ENCODE assay signal across 1 cellular context in the genomic region with DNA sequence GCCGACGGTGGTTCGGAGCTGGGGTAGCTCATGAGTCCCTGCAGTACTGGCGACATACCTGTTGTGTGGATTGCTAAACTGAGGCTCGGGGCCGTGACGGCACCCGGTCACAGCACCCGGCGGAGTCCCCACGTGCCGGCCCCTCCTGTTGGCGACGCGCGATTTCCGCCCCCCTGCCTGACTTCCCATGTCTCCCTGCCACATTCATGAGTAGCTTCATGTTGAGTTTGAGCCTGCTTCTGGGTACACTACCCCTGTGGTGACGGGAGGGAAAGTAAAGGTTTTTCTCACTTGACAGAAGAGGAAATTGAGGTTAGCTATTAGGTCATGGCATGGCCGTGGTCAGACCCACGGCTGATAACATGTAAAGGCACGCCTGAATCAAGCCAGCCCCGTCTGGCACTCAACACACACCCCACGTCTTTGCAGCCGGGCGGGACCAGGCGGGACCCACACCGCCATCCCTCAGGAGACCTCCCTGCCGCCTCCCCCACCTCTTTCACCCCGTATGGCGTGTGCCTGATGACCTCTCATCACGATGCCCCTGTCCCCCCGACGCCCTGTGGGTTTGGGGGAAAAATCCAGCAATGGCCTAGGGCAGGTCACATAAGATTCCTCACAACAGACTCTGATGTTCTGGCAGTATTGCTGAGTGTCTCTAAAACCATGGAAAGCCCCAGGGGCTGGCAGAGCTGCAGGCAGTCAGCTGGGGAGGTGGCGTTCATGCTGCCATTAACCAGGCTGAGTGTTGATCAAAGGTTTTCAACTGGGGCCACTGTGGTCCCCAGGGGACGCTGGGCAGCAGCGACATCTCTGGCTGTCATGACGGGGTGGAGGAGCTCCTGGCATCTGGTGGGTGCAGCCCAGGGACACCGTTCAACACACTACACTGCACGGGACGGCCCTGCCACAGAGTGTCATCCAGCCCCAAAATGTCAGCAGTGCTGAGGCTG.
TF ChIP-seq lines count a peak whose summit lies in the region.

No MANE protein-coding gene starts in this region.

TF ChIP-seq in GM12878, 131 proteins besides CTCF, POLR2A, EP300 and RAD21 (continued from another document and continues in another):
- peak; percentile 73; the same call in 1 of the 2 replicates for TF ChIP-seq ZBED1 (IDR thresholded peaks at IDR 0.05; ENCODE audit: borderline replicate concordance)
- peak; percentile 37; the same call in 1 of the 2 replicates for TF ChIP-seq JUND (IDR thresholded peaks at IDR 0.05; ENCODE audit: low read depth, low read length)
- no peak for TF ChIP-seq MYC (IDR thresholded peaks at IDR 0.05; ENCODE audit: insufficient read depth, insufficient read length, insufficient replicate concordance, low read length, severe bottlenecking)
- peak; percentile 96 for TF ChIP-seq ATF7 (IDR thresholded peaks at IDR 0.05; ENCODE audit: low read depth)
- TF ChIP-seq SMARCA5 (IDR thresholded peaks at IDR 0.05): peak; percentile 87
- peak; percentile 96 for TF ChIP-seq CBFB (IDR thresholded peaks at IDR 0.05; ENCODE audit: low read depth)
- peak; percentile 28; the same call in 1 of the 2 replicates for TF ChIP-seq IRF4 (IDR thresholded peaks at IDR 0.05; ENCODE audit: low read depth, low read length)
- no peak for TF ChIP-seq HSF1 (IDR thresholded peaks at IDR 0.05; ENCODE audit: low read depth, low read length)
- TF ChIP-seq CREB1 (IDR thresholded peaks at IDR 0.05; ENCODE audit: low read depth): peak; percentile 84
- TF ChIP-seq MEF2B (IDR thresholded peaks at IDR 0.05; ENCODE audit: partially characterized antibody, poor library complexity, severe bottlenecking): peak; percentile 93
- peak; percentile 71 for TF ChIP-seq TCF3 (IDR thresholded peaks at IDR 0.05; ENCODE audit: borderline replicate concordance, insufficient read depth, low read depth, low read length)
- peak; percentile 42; the same call in 1 of the 2 replicates for TF ChIP-seq ZBTB40 (IDR thresholded peaks at IDR 0.05; ENCODE audit: borderline replicate concordance)
- TF ChIP-seq, protein P1, sequence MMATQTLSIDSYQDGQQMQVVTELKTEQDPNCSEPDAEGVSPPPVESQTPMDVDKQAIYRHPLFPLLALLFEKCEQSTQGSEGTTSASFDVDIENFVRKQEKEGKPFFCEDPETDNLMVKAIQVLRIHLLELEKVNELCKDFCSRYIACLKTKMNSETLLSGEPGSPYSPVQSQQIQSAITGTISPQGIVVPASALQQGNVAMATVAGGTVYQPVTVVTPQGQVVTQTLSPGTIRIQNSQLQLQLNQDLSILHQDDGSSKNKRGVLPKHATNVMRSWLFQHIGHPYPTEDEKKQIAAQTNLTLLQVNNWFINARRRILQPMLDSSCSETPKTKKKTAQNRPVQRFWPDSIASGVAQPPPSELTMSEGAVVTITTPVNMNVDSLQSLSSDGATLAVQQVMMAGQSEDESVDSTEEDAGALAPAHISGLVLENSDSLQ (IDR thresholded peaks at IDR 0.05): peak; percentile 30
- TF ChIP-seq SMAD1 (IDR thresholded peaks at IDR 0.05; ENCODE audit: low read depth, partially characterized antibody): peak; percentile 72
- no peak for TF ChIP-seq SREBF2 (IDR thresholded peaks at IDR 0.05; ENCODE audit: low read length)
- TF ChIP-seq SMC3 (IDR thresholded peaks at IDR 0.05; ENCODE audit: borderline replicate concordance, low read length): no peak; the same call in 1 of the 2 replicates
- peak; percentile 77 for TF ChIP-seq KLF5 (IDR thresholded peaks at IDR 0.05; ENCODE audit: partially characterized antibody)
- TF ChIP-seq ETV6 (conservative IDR thresholded peaks at IDR 0.05 in 1 of 2, IDR thresholded peaks at IDR 0.05 in 1 of 2; ENCODE audit: borderline replicate concordance in 1 of 2, low read depth in 1 of 2): peak in 1 of 2 experiments; percentile 87; a peak in 2 of 4 replicates
- peak; percentile 97 for TF ChIP-seq IKZF1 (conservative IDR thresholded peaks at IDR 0.05)
- peak; percentile 42 for TF ChIP-seq JUNB (IDR thresholded peaks at IDR 0.05)
- 0 out of 2 replicates have a peak, but pooled peaks have one; percentile 63 for TF ChIP-seq CBX5 (IDR thresholded peaks at IDR 0.05; ENCODE audit: low read depth)
- TF ChIP-seq POLR2AphosphoS2 (IDR thresholded peaks at IDR 0.05; ENCODE audit: low read depth, low read length): no peak
- TF ChIP-seq NFIC (IDR thresholded peaks at IDR 0.05; ENCODE audit: low read depth, low read length): peak; percentile 88
- peak; percentile 89 for TF ChIP-seq CREM (IDR thresholded peaks at IDR 0.05; ENCODE audit: low read depth)
- TF ChIP-seq TAF1 (IDR thresholded peaks at IDR 0.05; ENCODE audit: borderline replicate concordance, low read depth, low read length): 0 out of 2 replicates have a peak, but pooled peaks have one; percentile 2
- TF ChIP-seq TARDBP (IDR thresholded peaks at IDR 0.05; ENCODE audit: borderline replicate concordance): peak; percentile 19; the same call in 1 of the 2 replicates
- peak; percentile 80 for TF ChIP-seq GATAD2B (conservative IDR thresholded peaks at IDR 0.05; ENCODE audit: low read depth)
- peak; percentile 95 to 97 for TF ChIP-seq IKZF2 (IDR thresholded peaks at IDR 0.05)
- TF ChIP-seq IRF5 (IDR thresholded peaks at IDR 0.05; ENCODE audit: borderline replicate concordance): peak; percentile 37; the same call in 1 of the 2 replicates
- TF ChIP-seq ZSCAN29 (IDR thresholded peaks at IDR 0.05): peak; percentile 41
- peak; percentile 21 for TF ChIP-seq PBX3 (IDR thresholded peaks at IDR 0.05; ENCODE audit: insufficient replicate concordance, low read depth, low read length)
- TF ChIP-seq, protein P2, sequence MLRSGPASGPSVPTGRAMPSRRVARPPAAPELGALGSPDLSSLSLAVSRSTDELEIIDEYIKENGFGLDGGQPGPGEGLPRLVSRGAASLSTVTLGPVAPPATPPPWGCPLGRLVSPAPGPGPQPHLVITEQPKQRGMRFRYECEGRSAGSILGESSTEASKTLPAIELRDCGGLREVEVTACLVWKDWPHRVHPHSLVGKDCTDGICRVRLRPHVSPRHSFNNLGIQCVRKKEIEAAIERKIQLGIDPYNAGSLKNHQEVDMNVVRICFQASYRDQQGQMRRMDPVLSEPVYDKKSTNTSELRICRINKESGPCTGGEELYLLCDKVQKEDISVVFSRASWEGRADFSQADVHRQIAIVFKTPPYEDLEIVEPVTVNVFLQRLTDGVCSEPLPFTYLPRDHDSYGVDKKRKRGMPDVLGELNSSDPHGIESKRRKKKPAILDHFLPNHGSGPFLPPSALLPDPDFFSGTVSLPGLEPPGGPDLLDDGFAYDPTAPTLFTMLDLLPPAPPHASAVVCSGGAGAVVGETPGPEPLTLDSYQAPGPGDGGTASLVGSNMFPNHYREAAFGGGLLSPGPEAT (IDR thresholded peaks at IDR 0.05; ENCODE audit: low read depth): peak; percentile 87
- peak; percentile 95 for TF ChIP-seq FOXM1 (IDR thresholded peaks at IDR 0.05; ENCODE audit: low read depth, low read length)
- TF ChIP-seq ZNF24 (IDR thresholded peaks at IDR 0.05): peak; percentile 46; the same call in 1 of the 2 replicates
- TF ChIP-seq BCL3 (IDR thresholded peaks at IDR 0.05; ENCODE audit: borderline replicate concordance, insufficient read depth, low read depth, low read length, poor library complexity, severe bottlenecking): peak; percentile 37
- 0 out of 4 replicates have a peak, but pooled peaks of 1 of the 2 experiments have one; percentile 6 for TF ChIP-seq CEBPB (IDR thresholded peaks at IDR 0.05; ENCODE audit: borderline replicate concordance in 1 of 2, low read depth in 2 of 2, low read length in 2 of 2)
- peak; percentile 89; the same call in 1 of the 2 replicates for TF ChIP-seq MTA3 (IDR thresholded peaks at IDR 0.05; ENCODE audit: borderline replicate concordance, low read length)
- TF ChIP-seq BCL11A (IDR thresholded peaks at IDR 0.05; ENCODE audit: low read depth, low read length): peak; percentile 93
- TF ChIP-seq LARP7 (IDR thresholded peaks at IDR 0.05): peak; percentile 70
- TF ChIP-seq NR2C1 (IDR thresholded peaks at IDR 0.05): no peak
- peak; percentile 88 for TF ChIP-seq EED (IDR thresholded peaks at IDR 0.05; ENCODE audit: low read depth)
- TF ChIP-seq MTA2 (IDR thresholded peaks at IDR 0.05; ENCODE audit: low read depth): peak; percentile 95
- TF ChIP-seq CHD1 (IDR thresholded peaks at IDR 0.05; ENCODE audit: low read depth, low read length): peak; percentile 32; the same call in 1 of the 2 replicates
- TF ChIP-seq NKRF (conservative IDR thresholded peaks at IDR 0.05): peak; percentile 55
- TF ChIP-seq SP1 (IDR thresholded peaks at IDR 0.05; ENCODE audit: low read depth, low read length): peak; percentile 62
- TF ChIP-seq FOXK2 (IDR thresholded peaks at IDR 0.05): no peak
- peak; percentile 87 for TF ChIP-seq PAX5 (IDR thresholded peaks at IDR 0.05; ENCODE audit: borderline replicate concordance, low read depth, low read length)
- TF ChIP-seq YY1 (IDR thresholded peaks at IDR 0.05; ENCODE audit: low read depth, low read length): peak; percentile 48
